Comparison of ENCODE assay signal across 12 cellular contexts in genomic region chr2:38912619-38913018, GRCh38. TPM values are rescaled to one million over a fixed set of nuclear protein-coding genes. Genes with fewer than 3 reads are reported as not detected.
"Had no signal": no experiment of that assay in that cellular context is flagged by ENCODE, and none has a peak within 500 bp of the region (broad histone marks: within the 10 kb centered on the region; RNA-seq: fewer than 3 reads in every experiment).

No MANE protein-coding gene starts in this region.

- H3K4me3 ChIP-seq: GM23248, GM23338, HAP-1 had no signal

- FAIRE-seq: H1, H54 had no signal

- H3K9me3 ChIP-seq: HAP-1 had no signal

- DNase-seq: GM23248, GOT3, H7, H9, HCEC 1CT, HFFc6 had no signal

- H3K27ac ChIP-seq: GM23248 had no signal

- H3K36me3 ChIP-seq: HAP-1 had no signal

- ATAC-seq: GM23338, HCT116 had no signal

- H3K4me1 ChIP-seq: HAP-1 had no signal

- H2AFZ ChIP-seq: GM23248 had no signal

- H3K9ac ChIP-seq: GM23248 had no signal

- H3K4me2 ChIP-seq: GM23338 had no signal

RNA-seq across cellular contexts. Expression of gene ARHGEF33, which starts 22.9 kb away (rescaled TPM):
- total RNA-seq: H4, H7 had no signal
